In the genomic region with DNA sequence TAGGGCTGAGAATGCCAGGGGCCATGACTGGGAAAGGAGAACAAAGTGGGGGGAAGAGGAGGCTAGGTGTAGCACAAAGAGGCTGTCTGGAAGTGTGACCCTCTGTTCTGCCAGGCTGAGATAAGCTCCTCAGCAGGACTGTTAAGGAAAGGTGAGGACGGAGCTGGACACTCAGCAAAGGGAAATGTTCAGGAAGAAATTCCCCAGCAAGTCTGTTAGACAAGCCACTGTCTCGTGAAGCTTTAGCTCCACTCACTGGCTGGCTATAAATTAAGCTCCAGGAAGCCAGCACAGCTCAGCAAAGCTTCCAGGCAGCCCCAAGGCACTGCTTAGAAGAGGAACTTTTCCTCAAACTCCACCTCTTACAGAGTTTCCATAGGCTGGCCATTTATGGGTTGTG, we compare ENCODE assay signal across 1 cellular context.
TF ChIP-seq lines count a peak whose summit lies in the region.

No MANE protein-coding gene starts in this region.

TF ChIP-seq in GM12878, 131 proteins besides CTCF, POLR2A, EP300 and RAD21 (continued from another document):
- TF ChIP-seq, protein P1, sequence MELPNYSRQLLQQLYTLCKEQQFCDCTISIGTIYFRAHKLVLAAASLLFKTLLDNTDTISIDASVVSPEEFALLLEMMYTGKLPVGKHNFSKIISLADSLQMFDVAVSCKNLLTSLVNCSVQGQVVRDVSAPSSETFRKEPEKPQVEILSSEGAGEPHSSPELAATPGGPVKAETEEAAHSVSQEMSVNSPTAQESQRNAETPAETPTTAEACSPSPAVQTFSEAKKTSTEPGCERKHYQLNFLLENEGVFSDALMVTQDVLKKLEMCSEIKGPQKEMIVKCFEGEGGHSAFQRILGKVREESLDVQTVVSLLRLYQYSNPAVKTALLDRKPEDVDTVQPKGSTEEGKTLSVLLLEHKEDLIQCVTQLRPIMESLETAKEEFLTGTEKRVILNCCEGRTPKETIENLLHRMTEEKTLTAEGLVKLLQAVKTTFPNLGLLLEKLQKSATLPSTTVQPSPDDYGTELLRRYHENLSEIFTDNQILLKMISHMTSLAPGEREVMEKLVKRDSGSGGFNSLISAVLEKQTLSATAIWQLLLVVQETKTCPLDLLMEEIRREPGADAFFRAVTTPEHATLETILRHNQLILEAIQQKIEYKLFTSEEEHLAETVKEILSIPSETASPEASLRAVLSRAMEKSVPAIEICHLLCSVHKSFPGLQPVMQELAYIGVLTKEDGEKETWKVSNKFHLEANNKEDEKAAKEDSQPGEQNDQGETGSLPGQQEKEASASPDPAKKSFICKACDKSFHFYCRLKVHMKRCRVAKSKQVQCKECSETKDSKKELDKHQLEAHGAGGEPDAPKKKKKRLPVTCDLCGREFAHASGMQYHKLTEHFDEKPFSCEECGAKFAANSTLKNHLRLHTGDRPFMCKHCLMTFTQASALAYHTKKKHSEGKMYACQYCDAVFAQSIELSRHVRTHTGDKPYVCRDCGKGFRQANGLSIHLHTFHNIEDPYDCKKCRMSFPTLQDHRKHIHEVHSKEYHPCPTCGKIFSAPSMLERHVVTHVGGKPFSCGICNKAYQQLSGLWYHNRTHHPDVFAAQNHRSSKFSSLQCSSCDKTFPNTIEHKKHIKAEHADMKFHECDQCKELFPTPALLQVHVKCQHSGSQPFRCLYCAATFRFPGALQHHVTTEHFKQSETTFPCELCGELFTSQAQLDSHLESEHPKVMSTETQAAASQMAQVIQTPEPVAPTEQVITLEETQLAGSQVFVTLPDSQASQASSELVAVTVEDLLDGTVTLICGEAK (IDR thresholded peaks at IDR 0.05; ENCODE audit: borderline replicate concordance), result no peak
- no peak for TF ChIP-seq SMAD5 (IDR thresholded peaks at IDR 0.05; ENCODE audit: low read depth)
- TF ChIP-seq, protein P2, sequence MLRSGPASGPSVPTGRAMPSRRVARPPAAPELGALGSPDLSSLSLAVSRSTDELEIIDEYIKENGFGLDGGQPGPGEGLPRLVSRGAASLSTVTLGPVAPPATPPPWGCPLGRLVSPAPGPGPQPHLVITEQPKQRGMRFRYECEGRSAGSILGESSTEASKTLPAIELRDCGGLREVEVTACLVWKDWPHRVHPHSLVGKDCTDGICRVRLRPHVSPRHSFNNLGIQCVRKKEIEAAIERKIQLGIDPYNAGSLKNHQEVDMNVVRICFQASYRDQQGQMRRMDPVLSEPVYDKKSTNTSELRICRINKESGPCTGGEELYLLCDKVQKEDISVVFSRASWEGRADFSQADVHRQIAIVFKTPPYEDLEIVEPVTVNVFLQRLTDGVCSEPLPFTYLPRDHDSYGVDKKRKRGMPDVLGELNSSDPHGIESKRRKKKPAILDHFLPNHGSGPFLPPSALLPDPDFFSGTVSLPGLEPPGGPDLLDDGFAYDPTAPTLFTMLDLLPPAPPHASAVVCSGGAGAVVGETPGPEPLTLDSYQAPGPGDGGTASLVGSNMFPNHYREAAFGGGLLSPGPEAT (IDR thresholded peaks at IDR 0.05; ENCODE audit: low read depth), result no peak
- no peak for TF ChIP-seq IKZF2 (IDR thresholded peaks at IDR 0.05)
- TF ChIP-seq JUND (IDR thresholded peaks at IDR 0.05; ENCODE audit: low read depth, low read length), result no peak
- no peak for TF ChIP-seq TAF1 (IDR thresholded peaks at IDR 0.05; ENCODE audit: borderline replicate concordance, low read depth, low read length)
